In the genomic region with DNA sequence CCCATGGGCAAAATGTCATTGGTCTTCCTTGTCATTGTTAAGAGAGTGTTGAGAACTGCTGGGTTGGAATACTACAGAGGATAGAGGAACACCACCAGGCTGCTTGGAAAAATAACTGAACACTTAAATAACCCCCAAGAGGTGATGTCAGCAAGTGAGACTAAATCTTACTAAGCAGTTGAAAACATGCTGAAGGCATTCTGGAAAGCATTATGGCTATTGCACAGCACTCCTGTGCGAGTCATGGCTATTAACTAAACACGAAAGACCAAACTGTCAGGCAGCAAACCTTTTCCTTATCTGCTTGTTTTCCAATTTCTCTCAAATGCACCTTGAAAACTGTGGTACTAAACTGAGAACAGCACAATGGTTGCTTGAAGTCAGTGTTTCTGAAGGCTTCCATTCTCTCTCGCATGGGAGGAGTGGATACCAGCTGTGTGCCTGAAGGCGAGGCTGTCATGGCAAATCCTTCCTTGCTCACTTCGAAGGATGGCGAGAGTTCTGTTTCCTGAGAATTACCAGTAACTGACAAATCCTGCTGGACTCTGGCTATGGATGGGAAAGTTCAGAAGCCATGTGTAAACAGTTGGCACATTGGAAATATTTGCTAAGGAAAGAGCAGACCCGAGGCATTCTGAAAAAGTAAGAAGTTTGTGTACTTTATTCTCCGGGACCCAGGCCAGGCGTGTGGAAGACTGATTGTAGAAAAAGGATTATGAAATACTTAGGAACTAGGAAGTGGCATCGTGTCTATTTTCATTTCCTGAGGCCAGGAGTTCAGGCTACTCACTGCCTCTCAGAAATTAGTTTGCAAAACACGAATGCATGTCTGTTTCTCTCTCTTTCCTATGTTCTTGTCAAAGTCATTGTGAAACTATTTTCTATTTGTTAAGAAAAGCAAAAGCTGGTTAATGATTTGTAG, we compare ENCODE assay signal across 10 cellular contexts.
A peak's percentile ranks its signal among the peaks of the same experiment; 100 is the strongest.
DNase-seq lines count a peak whose midpoint lies in the region; ATAC-seq and TF ChIP-seq lines count a peak whose summit lies in the region.
"Had no signal": no experiment of that assay in that cellular context is flagged by ENCODE, and none has a peak within 500 bp of the region (broad histone marks: within the 10 kb centered on the region; RNA-seq: fewer than 3 reads in every experiment).

No MANE protein-coding gene starts in this region.

- H3K4me3 ChIP-seq in SK-N-MC: peak overlapping the region; percentile 74
- H3K4me3 ChIP-seq in suprapubic skin: no peak overlapping the region

- H3K36me3 ChIP-seq in SK-N-MC (ENCODE audit: insufficient read depth, low read length) (no peaks in the 10 kb centered on the region), suprapubic skin (no peaks in the 10 kb centered on the region)

- DNase-seq in SK-N-MC (ENCODE audit: low read depth, low spot score) (peak; percentile 30), hepatic stellate cell (ENCODE audit: low spot score) (peak; percentile 20), suprapubic skin (ENCODE audit: low spot score in 2 of 2) (peak; percentile 79 to 87), DMS 273 (lab: John Stamatoyannopoulos, UW; ENCODE audit: unreplicated experiment) (no peak), NOMO-1 treated with DMSO at 0.1 percent for 48 hours (lab: John Stamatoyannopoulos, UW; ENCODE audit: unreplicated experiment) (no peak)
- DNase-seq: naive B cell, NCI-H226 had no signal

- no peak for TF ChIP-seq CTCF in suprapubic skin (IDR thresholded peaks at IDR 0.05)

- H3K9ac ChIP-seq in SK-N-MC (ENCODE audit: insufficient read length): peak overlapping the region; percentile 28

- TF ChIP-seq POLR2A in suprapubic skin (IDR thresholded peaks at IDR 0.05): no peak

- H3K9me3 ChIP-seq in SK-N-MC (ENCODE audit: low read depth, low read length) (no peaks in the 10 kb centered on the region), suprapubic skin (no peaks in the 10 kb centered on the region)

- WGBS in suprapubic skin: 14% methylated on average over 11 of the region's 11 CpGs

- H3K27ac ChIP-seq in SK-N-MC: peak overlapping the region; percentile 26; the same call in 1 of the 2 replicates
- peak overlapping the region; percentile 68 for H3K27ac ChIP-seq in suprapubic skin

- no peaks in the 10 kb centered on the region for H3K27me3 ChIP-seq in suprapubic skin

- peak; percentile 60 for ATAC-seq in GM21737 (IDR thresholded peaks at IDR 0.05; ENCODE audit: unreplicated experiment)
- ATAC-seq in GM21360 (IDR thresholded peaks at IDR 0.05; ENCODE audit: unreplicated experiment): no peak
- no peak for ATAC-seq in HG03025 (IDR thresholded peaks at IDR 0.05; ENCODE audit: low FRiP score, unreplicated experiment)

- no peak for TF ChIP-seq EP300 in suprapubic skin (IDR thresholded peaks at IDR 0.05)

- H3K4me1 ChIP-seq in suprapubic skin: peaks cover 13% of the 10 kb centered on the region

Comparison
In these comparisons a context has a peak if more than half of its experiments do, and no peak if none do; other contexts are left out.
1. DNase-seq: peak in SK-N-MC (single experiment), hepatic stellate cell (single experiment) and suprapubic skin (2 of 2); none in DMS 273 (single experiment) and NOMO-1 treated with DMSO at 0.1 percent for 48 hours (single experiment).